In the genomic region with DNA sequence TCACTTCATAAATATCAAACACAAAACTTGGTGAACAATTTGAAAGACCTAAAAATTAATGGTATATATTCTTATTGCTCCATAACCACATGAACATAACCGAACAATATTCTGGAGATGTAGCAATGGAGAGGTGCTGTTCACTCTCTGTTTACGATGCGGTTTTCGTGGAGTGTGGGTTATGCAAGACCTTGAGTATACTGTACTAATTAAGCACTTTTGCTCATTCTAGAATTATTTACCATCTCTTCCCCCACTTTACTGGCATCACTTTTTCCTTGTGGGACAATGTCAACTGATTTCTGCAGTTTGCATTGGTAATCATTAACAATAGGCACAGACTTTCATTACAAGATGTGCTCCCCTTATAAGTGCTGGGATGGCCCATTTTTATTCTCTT, we compare ENCODE assay signal across 30 cellular contexts.
DNase-seq lines count a peak whose midpoint lies in the region; ATAC-seq and TF ChIP-seq lines count a peak whose summit lies in the region.
"Had no signal": no experiment of that assay in that cellular context is flagged by ENCODE, and none has a peak within 500 bp of the region (broad histone marks: within the 10 kb centered on the region; RNA-seq: fewer than 3 reads in every experiment).

No MANE protein-coding gene starts in this region.

- no peak for TF ChIP-seq CTCF in AG10803 (conservative IDR thresholded peaks at IDR 0.05; ENCODE audit: low read length)
- TF ChIP-seq CTCF in NB4 (IDR thresholded peaks at IDR 0.05; ENCODE audit: low read depth, low read length): no peak
- TF ChIP-seq CTCF in dorsolateral prefrontal cortex (IDR thresholded peaks at IDR 0.05 in 54 of 56, conservative IDR thresholded peaks at IDR 0.05 in 2 of 56; ENCODE audit: low read depth in 1 of 56, partially characterized antibody in 56 of 56): no peak
- TF ChIP-seq CTCF in right lobe of liver (IDR thresholded peaks at IDR 0.05): no peak

- no peaks in the 10 kb centered on the region for H3K27me3 ChIP-seq in dorsolateral prefrontal cortex
- H3K27me3 ChIP-seq in right lobe of liver: no peaks in the 10 kb centered on the region
- H3K27me3 ChIP-seq: body of pancreas, vagina had no signal

- H3K27ac ChIP-seq in dorsolateral prefrontal cortex: peak overlapping the region in 40 of 59 donors; percentile 0 to 95 (median 67)
- H3K27ac ChIP-seq in right lobe of liver: no peak overlapping the region
- H3K27ac ChIP-seq: body of pancreas, skin epidermis, vagina had no signal

- TF ChIP-seq POLR2A in NB4 (IDR thresholded peaks at IDR 0.05; ENCODE audit: extremely low read depth, insufficient read length): no peak
- no peak for TF ChIP-seq POLR2A in right lobe of liver (IDR thresholded peaks at IDR 0.05)

- H3K9me3 ChIP-seq in right lobe of liver: no peaks in the 10 kb centered on the region
- H3K9me3 ChIP-seq: body of pancreas, vagina had no signal

- peaks cover 0 to 34% (median 16%) of the 10 kb centered on the region in 4 donors for H3K36me3 ChIP-seq in right lobe of liver

- H3K4me1 ChIP-seq in right lobe of liver: peaks cover 0 to 52% (median 15%) of the 10 kb centered on the region in 4 donors
- H3K4me1 ChIP-seq: body of pancreas, vagina had no signal

- intact Hi-C loops in dorsolateral prefrontal cortex (cut with DNase I): loop anchor here in 1 of 2 donors (5.0 kb wide), 1 partner anchor 105 kb away; no protein-coding TSS in a partner anchor
- intact Hi-C loops in right lobe of liver (cut with DNase I): no loop called here

- WGBS in right lobe of liver (ENCODE audit: insufficient coverage, low coverage, low lambda C conversion rate, missing lambda C conversion rate): 40% methylated on average over 4 of the region's 4 CpGs

- H3K4me3 ChIP-seq in AG10803 (ENCODE audit: low read length): no peak overlapping the region
- no peak overlapping the region for H3K4me3 ChIP-seq in NB4 (ENCODE audit: low read depth, low read length)
- H3K4me3 ChIP-seq in dorsolateral prefrontal cortex: peak overlapping the region in 2 of 59 donors; percentile 8 to 34
- H3K4me3 ChIP-seq in right lobe of liver: no peak overlapping the region
- H3K4me3 ChIP-seq: body of pancreas, skin epidermis, vagina had no signal

- ATAC-seq in right lobe of liver: peak in 3 of 4 donors; percentile 5 to 71 (median 40)
- ATAC-seq in GM21737 (IDR thresholded peaks at IDR 0.05; ENCODE audit: unreplicated experiment): no peak
- ATAC-seq: activated CD8-positive, alpha-beta memory T cell treated with anti-CD3 and anti-CD28 coated beads, Interleukin-2, amount 10 ng/mL, durations not matched to agents 7 days and 5 days; activated T-cell treated with anti-CD3 and anti-CD28 coated beads, Interleukin-2, amount 50 U/mL, for 72 hours; body of pancreas; HCT116; Panc1; stimulated activated naive CD8-positive, alpha-beta T cell treated with anti-CD3 and anti-CD28 coated beads, Interleukin-15, amount 100 ng/mL, for 72 hours; WTC11 had no signal

- DNase-seq in AG10803 (ENCODE audit: low read depth): peak; percentile 61
- peak; percentile 75 for DNase-seq in NB4 (ENCODE audit: low read depth)
- no peak for DNase-seq in dorsolateral prefrontal cortex
- no peak for DNase-seq in right lobe of liver
- DNase-seq in NCI-H226: no peak
- no peak for DNase-seq in NCI-H1092 (lab: John Stamatoyannopoulos, UW)
- no peak for DNase-seq in GDM1 (lab: John Stamatoyannopoulos, UW)
- DNase-seq: activated CD4-positive, alpha-beta T cell treated with anti-CD3 and anti-CD28 coated beads, Interleukin-2, amount 50 U/mL, for 1 hour; activated CD8-positive, alpha-beta memory T cell treated with anti-CD3 and anti-CD28 coated beads, Interleukin-2, amount 10 ng/mL, durations not matched to agents 7 days and 5 days; activated naive CD4-positive, alpha-beta T cell; activated T-cell treated with anti-CD3 and anti-CD28 coated beads, Interleukin-2, amount 50 U/mL, for 72 hours; AML-193; body of pancreas; CD4-positive, alpha-beta memory T cell; erythroblast; KG1; mesendoderm; MM.1S; NCI-H1694; NCI-H510A; nucleus accumbens; SHP77 treated with DMSO at 0.1 percent for 48 hours; stimulated activated naive CD8-positive, alpha-beta T cell treated with anti-CD3 and anti-CD28 coated beads, Interleukin-15, amount 100 ng/mL, for 72 hours; T1000 had no signal

Comparison
In these comparisons a context has a peak if more than half of its experiments do, and no peak if none do; other contexts are left out.
1. DNase-seq: peak in AG10803 (single experiment) and NB4 (single experiment); none in dorsolateral prefrontal cortex (0 of 10), right lobe of liver (0 of 3), NCI-H226 (single experiment), NCI-H1092 (single experiment) and GDM1 (single experiment).
2. H3K27ac ChIP-seq: peak in dorsolateral prefrontal cortex (40 of 59); none in right lobe of liver (0 of 3).